ENCODE assay signal across 7 cellular contexts in the genomic region with DNA sequence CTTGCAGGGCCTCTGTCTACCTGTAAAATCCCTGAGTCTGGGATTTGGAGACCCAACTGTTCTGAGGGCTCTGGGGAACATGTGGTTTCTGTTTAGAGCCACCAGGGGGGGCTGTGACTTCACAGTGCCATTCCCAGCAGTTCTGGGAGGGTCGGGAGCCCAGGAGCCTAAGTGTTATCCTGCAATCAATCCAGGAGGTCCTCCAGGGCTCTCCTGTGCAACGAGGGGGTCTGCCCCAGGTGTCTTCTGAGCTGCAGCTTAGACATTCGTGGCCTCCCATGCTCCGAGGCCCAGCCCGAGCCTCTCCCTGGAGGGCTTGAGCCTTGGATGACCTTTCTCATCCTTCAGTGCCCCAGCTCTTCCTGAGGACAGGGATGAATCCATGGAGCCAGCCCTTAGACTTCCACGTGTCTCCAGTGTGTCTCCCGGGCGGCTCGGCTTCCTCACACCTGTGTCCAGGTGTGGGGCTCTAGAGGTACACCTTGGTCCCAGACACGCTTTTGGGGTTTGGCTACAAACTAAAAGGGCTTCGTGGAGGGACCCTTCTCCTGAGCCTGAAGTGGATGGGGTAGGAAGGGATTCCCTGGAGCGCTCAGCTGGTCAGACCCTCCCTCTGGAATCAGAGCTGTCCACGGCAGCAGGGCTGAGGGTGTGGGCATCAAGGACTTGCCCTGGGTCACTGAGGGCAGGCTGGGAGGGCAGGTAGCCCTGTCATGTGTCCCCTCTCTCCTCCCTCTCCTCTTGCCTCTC. TPM values are rescaled to one million over a fixed set of nuclear protein-coding genes. Genes with fewer than 3 reads are reported as not detected.
DNase-seq lines count a peak whose midpoint lies in the region; ATAC-seq, FAIRE-seq and TF ChIP-seq lines count a peak whose summit lies in the region.

No MANE protein-coding gene starts in this region.

- no peak overlapping the region for H3K4me3 ChIP-seq in choroid plexus epithelial cell (ENCODE audit: low read depth, low read length)

- no peak for FAIRE-seq in RCC 7860 (lab: Jason Lieb, UNC)

- peak; percentile 63 for DNase-seq in Daoy (ENCODE audit: low read depth)
- peak; percentile 39 for DNase-seq in RCC 7860 (ENCODE audit: low spot score)
- DNase-seq in choroid plexus epithelial cell (ENCODE audit: low read depth) = peak; percentile 76
- peak; percentile 81 for DNase-seq in left kidney (ENCODE audit: low read depth, low spot score)
- peak; percentile 25 for DNase-seq in stromal cell of bone marrow (ENCODE audit: low read depth)
- no peak for DNase-seq in NCI-H1048 (lab: John Stamatoyannopoulos, UW)

- peak; percentile 88 for TF ChIP-seq CTCF in choroid plexus epithelial cell (conservative IDR thresholded peaks at IDR 0.05; ENCODE audit: low read depth, low read length)

- ATAC-seq in HG03342 (IDR thresholded peaks at IDR 0.05; ENCODE audit: unreplicated experiment) = peak; percentile 47

RNA-seq across cellular contexts. Expression of gene ABTB1, which starts 20.3 kb away (rescaled TPM):
- total RNA-seq in Daoy (2014; rRNA removed; shearing (Covaris generic)) = 0.95 and 2.4 TPM in 2 replicates

RNA-seq across cellular contexts. Expression of gene PODXL2, which starts 23.4 kb away (rescaled TPM):
- total RNA-seq in Daoy (2014; rRNA removed; shearing (Covaris generic)) = 55.3 and 78.7 TPM in 2 replicates

RNA-seq across cellular contexts. Expression of gene MCM2, which starts 54.2 kb away (rescaled TPM):
- 249 and 286 TPM in 2 replicates for total RNA-seq in Daoy (2014; rRNA removed; shearing (Covaris generic))
